Comparison of ENCODE assay signal across 8 cellular contexts in the genomic region with DNA sequence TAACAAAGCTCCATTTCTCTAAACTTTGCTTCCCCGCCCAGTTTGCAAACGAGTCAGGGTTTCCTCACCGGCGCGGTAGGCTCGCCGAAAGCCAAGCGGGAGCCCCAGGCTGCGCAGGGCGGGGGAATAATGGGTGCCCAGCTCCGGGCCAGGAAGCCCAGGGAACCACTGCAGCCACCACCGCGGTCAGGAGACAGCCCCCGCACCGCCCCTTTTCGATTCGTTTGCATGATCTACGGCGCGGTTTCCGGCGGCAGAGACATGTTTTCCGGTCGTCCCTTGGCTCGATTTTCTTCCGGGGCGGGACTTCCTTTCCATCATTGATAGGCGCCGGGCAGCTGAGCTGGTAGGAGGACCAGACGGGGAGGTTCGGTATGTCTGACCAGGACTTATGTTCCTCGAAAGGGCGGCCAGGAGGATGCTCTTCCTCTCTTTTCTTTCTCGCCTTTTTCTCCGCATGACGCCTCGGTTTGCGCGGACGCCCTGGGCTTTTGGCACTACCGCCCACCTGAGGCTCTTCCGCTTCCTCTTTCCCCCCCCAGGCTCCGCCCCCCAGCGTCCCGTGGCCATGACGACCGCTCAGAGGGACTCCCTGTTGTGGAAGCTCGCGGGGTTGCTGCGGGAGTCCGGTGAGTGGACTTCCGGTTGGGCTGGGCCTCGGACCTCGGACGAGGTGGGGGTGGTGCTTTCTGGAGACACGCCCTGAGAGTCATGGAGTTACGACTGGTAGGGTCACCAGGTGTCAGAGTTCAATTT. TPM values are rescaled to one million over a fixed set of nuclear protein-coding genes. Genes with fewer than 3 reads are reported as not detected.
DNase-seq lines count a peak whose midpoint lies in the region; ATAC-seq and TF ChIP-seq lines count a peak whose summit lies in the region.

A gene with protein sequence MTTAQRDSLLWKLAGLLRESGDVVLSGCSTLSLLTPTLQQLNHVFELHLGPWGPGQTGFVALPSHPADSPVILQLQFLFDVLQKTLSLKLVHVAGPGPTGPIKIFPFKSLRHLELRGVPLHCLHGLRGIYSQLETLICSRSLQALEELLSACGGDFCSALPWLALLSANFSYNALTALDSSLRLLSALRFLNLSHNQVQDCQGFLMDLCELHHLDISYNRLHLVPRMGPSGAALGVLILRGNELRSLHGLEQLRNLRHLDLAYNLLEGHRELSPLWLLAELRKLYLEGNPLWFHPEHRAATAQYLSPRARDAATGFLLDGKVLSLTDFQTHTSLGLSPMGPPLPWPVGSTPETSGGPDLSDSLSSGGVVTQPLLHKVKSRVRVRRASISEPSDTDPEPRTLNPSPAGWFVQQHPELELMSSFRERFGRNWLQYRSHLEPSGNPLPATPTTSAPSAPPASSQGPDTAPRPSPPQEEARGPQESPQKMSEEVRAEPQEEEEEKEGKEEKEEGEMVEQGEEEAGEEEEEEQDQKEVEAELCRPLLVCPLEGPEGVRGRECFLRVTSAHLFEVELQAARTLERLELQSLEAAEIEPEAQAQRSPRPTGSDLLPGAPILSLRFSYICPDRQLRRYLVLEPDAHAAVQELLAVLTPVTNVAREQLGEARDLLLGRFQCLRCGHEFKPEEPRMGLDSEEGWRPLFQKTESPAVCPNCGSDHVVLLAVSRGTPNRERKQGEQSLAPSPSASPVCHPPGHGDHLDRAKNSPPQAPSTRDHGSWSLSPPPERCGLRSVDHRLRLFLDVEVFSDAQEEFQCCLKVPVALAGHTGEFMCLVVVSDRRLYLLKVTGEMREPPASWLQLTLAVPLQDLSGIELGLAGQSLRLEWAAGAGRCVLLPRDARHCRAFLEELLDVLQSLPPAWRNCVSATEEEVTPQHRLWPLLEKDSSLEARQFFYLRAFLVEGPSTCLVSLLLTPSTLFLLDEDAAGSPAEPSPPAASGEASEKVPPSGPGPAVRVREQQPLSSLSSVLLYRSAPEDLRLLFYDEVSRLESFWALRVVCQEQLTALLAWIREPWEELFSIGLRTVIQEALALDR (plus strand): TSS at position 306 of the 756 bp plus-strand sequence. CDS start 263 bp downstream, at position 569.

- H3K27me3 ChIP-seq in spleen (replicated peaks in 1 of 7): no peaks in the 10 kb centered on the region

- intact Hi-C loops in spleen (cut with DNase I; ENCODE audit: low total_unique reads): no loop called here

- TF ChIP-seq POLR2A in spleen (IDR thresholded peaks at IDR 0.05): peak; percentile 49 to 70 (median 53)

- peak; percentile 93 for ATAC-seq in GM19023 (IDR thresholded peaks at IDR 0.05; ENCODE audit: unreplicated experiment)
- peak; percentile 90 for ATAC-seq in HG03280 (IDR thresholded peaks at IDR 0.05; ENCODE audit: unreplicated experiment)

- H3K27ac ChIP-seq in spleen: peak within 1 kb of the TSS; percentile 83 to 95 (median 91)

- DNase-seq in AG08396 (ENCODE audit: low spot score) (peak; percentile 98), NCI-H345 treated with DMSO at 0.1 percent for 48 hours (lab: John Stamatoyannopoulos, UW; ENCODE audit: unreplicated experiment) (peak; percentile 93), inferior parietal cortex (ENCODE audit: extremely low spot score) (peak; percentile 97), spleen (peak; percentile 97)
- peak; percentile 80 to 83 (median 81) for DNase-seq in activated CD4-positive, CD25-positive, alpha-beta regulatory T cell (lab: John Stamatoyannopoulos, UW)
- DNase-seq in central memory CD4-positive, alpha-beta T cell: peak; percentile 87

- peaks cover 0 to 34% (median 20%) of the 10 kb centered on the region in 6 donors for H3K4me1 ChIP-seq in spleen

- peaks cover 0 to 21% (median 16%) of the 10 kb centered on the region in 6 donors for H3K36me3 ChIP-seq in spleen

- WGBS in spleen, 5 donors: 0% methylated on average over 57 of the region's 57 CpGs

- H3K9me3 ChIP-seq in spleen: no peaks in the 10 kb centered on the region

- peak in 2 of 11 experiments; percentile 15 to 35 for TF ChIP-seq CTCF in spleen (IDR thresholded peaks at IDR 0.05 in 8 of 11, conservative IDR thresholded peaks at IDR 0.05 in 3 of 11)

- peak within 1 kb of the TSS; percentile 75 to 88 (median 80) for H3K4me3 ChIP-seq in spleen

RNA-seq across cellular contexts. Expression of the gene that starts here (rescaled TPM):
- 10 to 100 TPM; 25.8 to 57.0 (median 35.9) TPM for total RNA-seq in spleen
- 10 to 100 TPM; 15.8 to 40.8 (median 40.3) TPM for polyA plus RNA-seq in spleen

Comparison
In these comparisons a context has a peak if more than half of its experiments do, and no peak if none do; other contexts are left out.
1. Peak in every context shown above with its lines: DNase-seq, ATAC-seq, H3K4me3 ChIP-seq and H3K27ac ChIP-seq.